In genomic region chr6:30877419-30878262, GRCh38 we compare ENCODE assay signal across 1 cellular context.
TF ChIP-seq lines count a peak whose summit lies in the region.

No MANE protein-coding gene starts in this region.

TF ChIP-seq in HepG2, 621 proteins besides CTCF, POLR2A, EP300 and RAD21 (continued from another document and continues in another):
- no peak for TF ChIP-seq ETS1 (CRISPR knock-in tag; IDR thresholded peaks at IDR 0.05)
- TF ChIP-seq SP2 (CRISPR knock-in tag; IDR thresholded peaks at IDR 0.05), result no peak
- TF ChIP-seq ZNF580 (CRISPR knock-in tag; IDR thresholded peaks at IDR 0.05; ENCODE audit: borderline replicate concordance, low read depth), result peak; percentile 76; the same call in 1 of the 2 replicates
- no peak for TF ChIP-seq HIVEP1 (CRISPR knock-in tag; IDR thresholded peaks at IDR 0.05)
- peak; percentile 38; the same call in 1 of the 2 replicates for TF ChIP-seq MIER2 (CRISPR knock-in tag; IDR thresholded peaks at IDR 0.05)
- no peak for TF ChIP-seq ZSCAN5A (CRISPR knock-in tag; IDR thresholded peaks at IDR 0.05; ENCODE audit: borderline replicate concordance)
- TF ChIP-seq ZNF777 (CRISPR knock-in tag; IDR thresholded peaks at IDR 0.05), result no peak
- no peak for TF ChIP-seq MAF1 (CRISPR knock-in tag; IDR thresholded peaks at IDR 0.05; ENCODE audit: borderline replicate concordance)
- TF ChIP-seq ZNF282 (IDR thresholded peaks at IDR 0.05; ENCODE audit: partially characterized antibody), result no peak
- TF ChIP-seq SMAD9 (CRISPR knock-in tag; IDR thresholded peaks at IDR 0.05), result no peak
- no peak for TF ChIP-seq JDP2 (CRISPR knock-in tag; IDR thresholded peaks at IDR 0.05; ENCODE audit: borderline replicate concordance)
- TF ChIP-seq, protein P1, sequence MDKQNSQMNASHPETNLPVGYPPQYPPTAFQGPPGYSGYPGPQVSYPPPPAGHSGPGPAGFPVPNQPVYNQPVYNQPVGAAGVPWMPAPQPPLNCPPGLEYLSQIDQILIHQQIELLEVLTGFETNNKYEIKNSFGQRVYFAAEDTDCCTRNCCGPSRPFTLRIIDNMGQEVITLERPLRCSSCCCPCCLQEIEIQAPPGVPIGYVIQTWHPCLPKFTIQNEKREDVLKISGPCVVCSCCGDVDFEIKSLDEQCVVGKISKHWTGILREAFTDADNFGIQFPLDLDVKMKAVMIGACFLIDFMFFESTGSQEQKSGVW (CRISPR knock-in tag; IDR thresholded peaks at IDR 0.05; ENCODE audit: borderline replicate concordance), result no peak
- TF ChIP-seq ZNF138 (CRISPR knock-in tag; IDR thresholded peaks at IDR 0.05; ENCODE audit: low read depth), result no peak
- 0 out of 2 replicates have a peak, but pooled peaks have one; percentile 32 for TF ChIP-seq ZBTB38 (CRISPR knock-in tag; IDR thresholded peaks at IDR 0.05)
- TF ChIP-seq ATAD3A (CRISPR knock-in tag; IDR thresholded peaks at IDR 0.05), result no peak
- TF ChIP-seq ZNF749 (CRISPR knock-in tag; IDR thresholded peaks at IDR 0.05; ENCODE audit: borderline replicate concordance), result no peak
- TF ChIP-seq, protein P2, sequence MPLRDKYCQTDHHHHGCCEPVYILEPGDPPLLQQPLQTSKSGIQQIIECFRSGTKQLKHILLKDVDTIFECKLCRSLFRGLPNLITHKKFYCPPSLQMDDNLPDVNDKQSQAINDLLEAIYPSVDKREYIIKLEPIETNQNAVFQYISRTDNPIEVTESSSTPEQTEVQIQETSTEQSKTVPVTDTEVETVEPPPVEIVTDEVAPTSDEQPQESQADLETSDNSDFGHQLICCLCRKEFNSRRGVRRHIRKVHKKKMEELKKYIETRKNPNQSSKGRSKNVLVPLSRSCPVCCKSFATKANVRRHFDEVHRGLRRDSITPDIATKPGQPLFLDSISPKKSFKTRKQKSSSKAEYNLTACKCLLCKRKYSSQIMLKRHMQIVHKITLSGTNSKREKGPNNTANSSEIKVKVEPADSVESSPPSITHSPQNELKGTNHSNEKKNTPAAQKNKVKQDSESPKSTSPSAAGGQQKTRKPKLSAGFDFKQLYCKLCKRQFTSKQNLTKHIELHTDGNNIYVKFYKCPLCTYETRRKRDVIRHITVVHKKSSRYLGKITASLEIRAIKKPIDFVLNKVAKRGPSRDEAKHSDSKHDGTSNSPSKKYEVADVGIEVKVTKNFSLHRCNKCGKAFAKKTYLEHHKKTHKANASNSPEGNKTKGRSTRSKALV (CRISPR knock-in tag; IDR thresholded peaks at IDR 0.05), result 0 out of 2 replicates have a peak, but pooled peaks have one; percentile 29
- 0 out of 2 replicates have a peak, but pooled peaks have one; percentile 39 for TF ChIP-seq ZNF317 (CRISPR knock-in tag; IDR thresholded peaks at IDR 0.05)
- TF ChIP-seq, protein P3, sequence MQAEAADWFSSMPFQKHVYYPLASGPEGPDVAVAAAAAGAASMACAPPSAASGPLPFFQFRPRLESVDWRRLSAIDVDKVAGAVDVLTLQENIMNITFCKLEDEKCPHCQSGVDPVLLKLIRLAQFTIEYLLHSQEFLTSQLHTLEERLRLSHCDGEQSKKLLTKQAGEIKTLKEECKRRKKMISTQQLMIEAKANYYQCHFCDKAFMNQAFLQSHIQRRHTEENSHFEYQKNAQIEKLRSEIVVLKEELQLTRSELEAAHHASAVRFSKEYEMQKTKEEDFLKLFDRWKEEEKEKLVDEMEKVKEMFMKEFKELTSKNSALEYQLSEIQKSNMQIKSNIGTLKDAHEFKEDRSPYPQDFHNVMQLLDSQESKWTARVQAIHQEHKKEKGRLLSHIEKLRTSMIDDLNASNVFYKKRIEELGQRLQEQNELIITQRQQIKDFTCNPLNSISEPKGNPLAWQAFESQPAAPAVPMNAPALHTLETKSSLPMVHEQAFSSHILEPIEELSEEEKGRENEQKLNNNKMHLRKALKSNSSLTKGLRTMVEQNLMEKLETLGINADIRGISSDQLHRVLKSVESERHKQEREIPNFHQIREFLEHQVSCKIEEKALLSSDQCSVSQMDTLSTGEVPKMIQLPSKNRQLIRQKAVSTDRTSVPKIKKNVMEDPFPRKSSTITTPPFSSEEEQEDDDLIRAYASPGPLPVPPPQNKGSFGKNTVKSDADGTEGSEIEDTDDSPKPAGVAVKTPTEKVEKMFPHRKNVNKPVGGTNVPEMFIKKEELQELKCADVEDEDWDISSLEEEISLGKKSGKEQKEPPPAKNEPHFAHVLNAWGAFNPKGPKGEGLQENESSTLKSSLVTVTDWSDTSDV (CRISPR knock-in tag; IDR thresholded peaks at IDR 0.05), result no peak
- TF ChIP-seq ELF4 (CRISPR knock-in tag; IDR thresholded peaks at IDR 0.05; ENCODE audit: borderline replicate concordance), result no peak; the same call in 1 of the 2 replicates
- no peak for TF ChIP-seq ZBTB10 (CRISPR knock-in tag; IDR thresholded peaks at IDR 0.05; ENCODE audit: borderline replicate concordance)
- TF ChIP-seq ZNF160 (CRISPR knock-in tag; IDR thresholded peaks at IDR 0.05), result no peak
- no peak for TF ChIP-seq ZNF326 (CRISPR knock-in tag; IDR thresholded peaks at IDR 0.05; ENCODE audit: borderline replicate concordance)
- TF ChIP-seq ZNF121 (CRISPR knock-in tag; IDR thresholded peaks at IDR 0.05), result no peak
- no peak for TF ChIP-seq SP1 (IDR thresholded peaks at IDR 0.05)
- no peak for TF ChIP-seq SP1 (CRISPR knock-in tag; IDR thresholded peaks at IDR 0.05)
- 0 out of 2 replicates have a peak, but pooled peaks have one; percentile 12 for TF ChIP-seq KLF9 (CRISPR knock-in tag; IDR thresholded peaks at IDR 0.05; ENCODE audit: low read depth)
- no peak for TF ChIP-seq SIN3A (IDR thresholded peaks at IDR 0.05; ENCODE audit: borderline replicate concordance, low read depth, low read length)
- no peak for TF ChIP-seq PAWR (CRISPR knock-in tag; IDR thresholded peaks at IDR 0.05; ENCODE audit: borderline replicate concordance)
- TF ChIP-seq ZNF747 (CRISPR knock-in tag; IDR thresholded peaks at IDR 0.05; ENCODE audit: borderline replicate concordance), result no peak
- TF ChIP-seq, protein P4, sequence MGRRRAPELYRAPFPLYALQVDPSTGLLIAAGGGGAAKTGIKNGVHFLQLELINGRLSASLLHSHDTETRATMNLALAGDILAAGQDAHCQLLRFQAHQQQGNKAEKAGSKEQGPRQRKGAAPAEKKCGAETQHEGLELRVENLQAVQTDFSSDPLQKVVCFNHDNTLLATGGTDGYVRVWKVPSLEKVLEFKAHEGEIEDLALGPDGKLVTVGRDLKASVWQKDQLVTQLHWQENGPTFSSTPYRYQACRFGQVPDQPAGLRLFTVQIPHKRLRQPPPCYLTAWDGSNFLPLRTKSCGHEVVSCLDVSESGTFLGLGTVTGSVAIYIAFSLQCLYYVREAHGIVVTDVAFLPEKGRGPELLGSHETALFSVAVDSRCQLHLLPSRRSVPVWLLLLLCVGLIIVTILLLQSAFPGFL (CRISPR knock-in tag; IDR thresholded peaks at IDR 0.05), result no peak
- TF ChIP-seq, protein P5, sequence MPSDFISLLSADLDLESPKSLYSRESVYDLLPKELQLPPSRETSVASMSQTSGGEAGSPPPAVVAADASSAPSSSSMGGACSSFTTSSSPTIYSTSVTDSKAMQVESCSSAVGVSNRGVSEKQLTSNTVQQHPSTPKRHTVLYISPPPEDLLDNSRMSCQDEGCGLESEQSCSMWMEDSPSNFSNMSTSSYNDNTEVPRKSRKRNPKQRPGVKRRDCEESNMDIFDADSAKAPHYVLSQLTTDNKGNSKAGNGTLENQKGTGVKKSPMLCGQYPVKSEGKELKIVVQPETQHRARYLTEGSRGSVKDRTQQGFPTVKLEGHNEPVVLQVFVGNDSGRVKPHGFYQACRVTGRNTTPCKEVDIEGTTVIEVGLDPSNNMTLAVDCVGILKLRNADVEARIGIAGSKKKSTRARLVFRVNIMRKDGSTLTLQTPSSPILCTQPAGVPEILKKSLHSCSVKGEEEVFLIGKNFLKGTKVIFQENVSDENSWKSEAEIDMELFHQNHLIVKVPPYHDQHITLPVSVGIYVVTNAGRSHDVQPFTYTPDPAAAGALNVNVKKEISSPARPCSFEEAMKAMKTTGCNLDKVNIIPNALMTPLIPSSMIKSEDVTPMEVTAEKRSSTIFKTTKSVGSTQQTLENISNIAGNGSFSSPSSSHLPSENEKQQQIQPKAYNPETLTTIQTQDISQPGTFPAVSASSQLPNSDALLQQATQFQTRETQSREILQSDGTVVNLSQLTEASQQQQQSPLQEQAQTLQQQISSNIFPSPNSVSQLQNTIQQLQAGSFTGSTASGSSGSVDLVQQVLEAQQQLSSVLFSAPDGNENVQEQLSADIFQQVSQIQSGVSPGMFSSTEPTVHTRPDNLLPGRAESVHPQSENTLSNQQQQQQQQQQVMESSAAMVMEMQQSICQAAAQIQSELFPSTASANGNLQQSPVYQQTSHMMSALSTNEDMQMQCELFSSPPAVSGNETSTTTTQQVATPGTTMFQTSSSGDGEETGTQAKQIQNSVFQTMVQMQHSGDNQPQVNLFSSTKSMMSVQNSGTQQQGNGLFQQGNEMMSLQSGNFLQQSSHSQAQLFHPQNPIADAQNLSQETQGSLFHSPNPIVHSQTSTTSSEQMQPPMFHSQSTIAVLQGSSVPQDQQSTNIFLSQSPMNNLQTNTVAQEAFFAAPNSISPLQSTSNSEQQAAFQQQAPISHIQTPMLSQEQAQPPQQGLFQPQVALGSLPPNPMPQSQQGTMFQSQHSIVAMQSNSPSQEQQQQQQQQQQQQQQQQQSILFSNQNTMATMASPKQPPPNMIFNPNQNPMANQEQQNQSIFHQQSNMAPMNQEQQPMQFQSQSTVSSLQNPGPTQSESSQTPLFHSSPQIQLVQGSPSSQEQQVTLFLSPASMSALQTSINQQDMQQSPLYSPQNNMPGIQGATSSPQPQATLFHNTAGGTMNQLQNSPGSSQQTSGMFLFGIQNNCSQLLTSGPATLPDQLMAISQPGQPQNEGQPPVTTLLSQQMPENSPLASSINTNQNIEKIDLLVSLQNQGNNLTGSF (CRISPR knock-in tag; IDR thresholded peaks at IDR 0.05), result no peak
- TF ChIP-seq HOXA7 (CRISPR knock-in tag; IDR thresholded peaks at IDR 0.05), result no peak
- no peak for TF ChIP-seq ZNF225 (CRISPR knock-in tag; IDR thresholded peaks at IDR 0.05)
- no peak for TF ChIP-seq MLX (CRISPR knock-in tag; IDR thresholded peaks at IDR 0.05)
- peak; percentile 72; the same call in 1 of the 2 replicates for TF ChIP-seq PHF21A (CRISPR knock-in tag; IDR thresholded peaks at IDR 0.05)
- no peak for TF ChIP-seq NONO (IDR thresholded peaks at IDR 0.05)
- TF ChIP-seq NONO (CRISPR knock-in tag; conservative IDR thresholded peaks at IDR 0.05), result 0 out of 2 replicates have a peak, but pooled peaks have one; percentile 26
- TF ChIP-seq BATF2 (CRISPR knock-in tag; IDR thresholded peaks at IDR 0.05), result no peak
- no peak for TF ChIP-seq POGK (CRISPR knock-in tag; conservative IDR thresholded peaks at IDR 0.05)
